In genomic region chr7:100021297-100021696, GRCh38 we compare ENCODE assay signal across 16 cellular contexts. TPM values are rescaled to one million over a fixed set of nuclear protein-coding genes. Genes with fewer than 3 reads are reported as not detected.
A peak's percentile ranks its signal among the peaks of the same experiment; 100 is the strongest.
DNase-seq lines count a peak whose midpoint lies in the region; TF ChIP-seq lines count a peak whose summit lies in the region.
"Had no signal": no experiment of that assay in that cellular context is flagged by ENCODE, and none has a peak within 500 bp of the region (broad histone marks: within the 10 kb centered on the region; RNA-seq: fewer than 3 reads in every experiment).

No MANE protein-coding gene starts in this region.

- TF ChIP-seq CTCF in endothelial cell (IDR thresholded peaks at IDR 0.05; ENCODE audit: unreplicated experiment), result no peak

- H4K20me1 ChIP-seq in GM23248 (ENCODE audit: insufficient read depth), result no peaks in the 10 kb centered on the region

- peaks cover 24% of the 10 kb centered on the region for H3K36me3 ChIP-seq in GM23248 (ENCODE audit: low read depth)

- peaks cover 22% of the 10 kb centered on the region for H3K4me1 ChIP-seq in GM23248 (ENCODE audit: insufficient read depth)

- peak; percentile 64 to 75 for DNase-seq in AML-193 (lab: John Stamatoyannopoulos, UW)
- DNase-seq in GM23248, result peak; percentile 45
- no peak for DNase-seq in activated naive CD8-positive, alpha-beta T cell treated with anti-CD3 and anti-CD28 coated beads for 36 hours
- DNase-seq in myocyte (ENCODE audit: low read depth), result peak; percentile 28
- no peak for DNase-seq in NK-92 (lab: John Stamatoyannopoulos, UW; ENCODE audit: unreplicated experiment)
- DNase-seq in NCI-H1048 (lab: John Stamatoyannopoulos, UW), result no peak
- DNase-seq in endothelial cell (ENCODE audit: low spot score), result no peak
- DNase-seq: activated naive CD4-positive, alpha-beta T cell treated with Interleukin-2 at 50 U/mL for 16 hours; left ventricle myocardium inferior; NCI-H2029; NCI-H524; Peyer's patch had no signal

- H2AFZ ChIP-seq in GM23248, result no peak overlapping the region

- H3K79me2 ChIP-seq in GM23248 (ENCODE audit: insufficient read depth), result peaks cover 93% of the 10 kb centered on the region

- no peak overlapping the region for H3K4me3 ChIP-seq in GM23248
- H3K4me3 ChIP-seq: BLaER1, cardiac muscle cell, left ventricle myocardium inferior, Peyer's patch, thoracic aorta had no signal

- in situ Hi-C loops in GM23248 (cut with MboI), result no loop called here

- peaks cover 15% of the 10 kb centered on the region; the same call in 1 of the 2 replicates for H3F3A ChIP-seq in GM23248 (ENCODE audit: insufficient read depth)

- H3K9ac ChIP-seq in GM23248, result no peak overlapping the region
- H3K9ac ChIP-seq: BLaER1 had no signal

- H3K4me3 Mint-ChIP-seq in activated naive CD8-positive, alpha-beta T cell treated with anti-CD3 and anti-CD28 coated beads for 36 hours, result no peak overlapping the region
- H3K4me3 Mint-ChIP-seq in endothelial cell (ENCODE audit: unreplicated experiment), result no peak overlapping the region

- H3K9me3 ChIP-seq in GM23248 (ENCODE audit: low read depth), result no peaks in the 10 kb centered on the region
- H3K9me3 ChIP-seq: BLaER1, left ventricle myocardium inferior, Peyer's patch, thoracic aorta had no signal

- H3K9me3 Mint-ChIP-seq in activated naive CD8-positive, alpha-beta T cell treated with anti-CD3 and anti-CD28 coated beads for 36 hours, result no peaks in the 10 kb centered on the region
- H3K9me3 Mint-ChIP-seq in endothelial cell (ENCODE audit: unreplicated experiment), result no peaks in the 10 kb centered on the region

- H3K36me3 Mint-ChIP-seq in activated naive CD8-positive, alpha-beta T cell treated with anti-CD3 and anti-CD28 coated beads for 36 hours, result peaks cover 43% of the 10 kb centered on the region
- H3K36me3 Mint-ChIP-seq in endothelial cell (ENCODE audit: low read depth, unreplicated experiment), result peaks cover 39% of the 10 kb centered on the region

- H3K27ac ChIP-seq in GM23248, result peak overlapping the region; percentile 1; the same call in 1 of the 2 replicates
- H3K27ac ChIP-seq: BLaER1, cardiac muscle cell, left ventricle myocardium inferior, thoracic aorta had no signal

- WGBS in GM23248 (ENCODE audit: low coverage in 1 of 2, low lambda C conversion rate in 2 of 2, missing lambda C conversion rate in 2 of 2), 2 experiments, result 97% methylated on average over 3 of the region's 3 CpGs

- H3K27me3 Mint-ChIP-seq in activated naive CD8-positive, alpha-beta T cell treated with anti-CD3 and anti-CD28 coated beads for 36 hours, result no peaks in the 10 kb centered on the region
- H3K27me3 Mint-ChIP-seq in endothelial cell (ENCODE audit: unreplicated experiment), result peaks cover 7% of the 10 kb centered on the region

- no peak overlapping the region for H3K4me2 ChIP-seq in GM23248 (ENCODE audit: unreplicated experiment)
- H3K4me2 ChIP-seq: BLaER1 had no signal

- no peaks in the 10 kb centered on the region for H3K9me2 ChIP-seq in GM23248 (ENCODE audit: insufficient read depth)

- no peaks in the 10 kb centered on the region for H3K27me3 ChIP-seq in GM23248 (replicated peaks; ENCODE audit: insufficient read depth)
- H3K27me3 ChIP-seq: BLaER1, cardiac muscle cell, Peyer's patch had no signal

- H3K4me1 Mint-ChIP-seq in activated naive CD8-positive, alpha-beta T cell treated with anti-CD3 and anti-CD28 coated beads for 36 hours, result peaks cover 36% of the 10 kb centered on the region
- peaks cover 9% of the 10 kb centered on the region for H3K4me1 Mint-ChIP-seq in endothelial cell (ENCODE audit: unreplicated experiment)

- peak overlapping the region; percentile 75 for H3K27ac Mint-ChIP-seq in activated naive CD8-positive, alpha-beta T cell treated with anti-CD3 and anti-CD28 coated beads for 36 hours
- no peak overlapping the region for H3K27ac Mint-ChIP-seq in endothelial cell (ENCODE audit: unreplicated experiment)

RNA-seq across cellular contexts. Expression of gene ZKSCAN1, which starts 5.9 kb away (rescaled TPM):
- total RNA-seq in GM23248 (2014; rRNA removed; shearing (Covaris generic)), result 17.8 and 21.9 TPM in 2 replicates
- 33.7 and 37.0 TPM in 2 replicates for polyA plus RNA-seq in GM23248 (2016; fragmentation: Nextera tagmentation; extraction: Ambion mirVana)
- 10 to 100 TPM; 38.6 to 41.5 TPM for total RNA-seq in activated naive CD8-positive, alpha-beta T cell treated with anti-CD3 and anti-CD28 coated beads for 36 hours
- total RNA-seq in myocyte (27.5 and 34.2 TPM in 2 replicates), endothelial cell (ENCODE audit: unreplicated experiment) (63.1 TPM)
- 18.6 TPM for polyA plus RNA-seq in myocyte (2012)

RNA-seq across cellular contexts. Expression of gene ZSCAN21, which starts 28.3 kb away (rescaled TPM):
- 3.4 and 6.3 TPM in 2 replicates for total RNA-seq in GM23248 (2014; rRNA removed; shearing (Covaris generic))
- polyA plus RNA-seq in GM23248 (2016; fragmentation: Nextera tagmentation; extraction: Ambion mirVana), result 7.9 and 8.2 TPM in 2 replicates
- 1 to 10 TPM; 9.0 to 9.4 TPM for total RNA-seq in activated naive CD8-positive, alpha-beta T cell treated with anti-CD3 and anti-CD28 coated beads for 36 hours
- total RNA-seq in myocyte (25.2 and 27.2 TPM in 2 replicates), endothelial cell (ENCODE audit: unreplicated experiment) (18.5 TPM)
- polyA plus RNA-seq in myocyte (2012), result 13.2 TPM

RNA-seq across cellular contexts. Expression of gene AZGP1, which starts 45.5 kb away (rescaled TPM):
- total RNA-seq in GM23248 (2014; rRNA removed; shearing (Covaris generic)), result not detected in 2 replicates
- polyA plus RNA-seq in GM23248 (2016; fragmentation: Nextera tagmentation; extraction: Ambion mirVana), result not detected in 2 replicates
- total RNA-seq in activated naive CD8-positive, alpha-beta T cell treated with anti-CD3 and anti-CD28 coated beads for 36 hours, result not detected
- total RNA-seq in myocyte, result not detected in 2 replicates
- not detected for polyA plus RNA-seq in myocyte (2012)
- not detected for total RNA-seq in endothelial cell (ENCODE audit: unreplicated experiment)
- total RNA-seq: cardiac muscle cell, renal cortical epithelial cell had no signal
- polyA plus RNA-seq: cardiac muscle cell had no signal

Comparison
In these comparisons a context has a peak if more than half of its experiments do, and no peak if none do; other contexts are left out.
1. DNase-seq: peak in AML-193 (2 of 2), GM23248 (single experiment) and myocyte (single experiment); none in activated naive CD8-positive, alpha-beta T cell treated with anti-CD3 and anti-CD28 coated beads for 36 hours (single experiment), NK-92 (single experiment), NCI-H1048 (single experiment) and endothelial cell (single experiment).